In genomic region chr19:46850228-46851203, GRCh38 we compare ENCODE assay signal across 1 cellular context.
A peak's percentile ranks its signal among the peaks of the same experiment; 100 is the strongest.
TF ChIP-seq lines count a peak whose summit lies in the region.

Gene AP2S1, minus strand, starts transcription at chr19:46850846. Its CDS starts 80 bp downstream, at chr19:46850766.

TF ChIP-seq in HCT116, 20 proteins besides CTCF, POLR2A, EP300 and RAD21 (continued from another document):
- TF ChIP-seq ATF3 (IDR thresholded peaks at IDR 0.05) (no peak), EZH2 (IDR thresholded peaks at IDR 0.05) (no peak), ELF1 (IDR thresholded peaks at IDR 0.05; ENCODE audit: borderline replicate concordance, low read depth) (no peak; the same call in 1 of the 2 replicates), SP1 (IDR thresholded peaks at IDR 0.05; ENCODE audit: low read depth) (peak; percentile 82), POLR2AphosphoS5 (IDR thresholded peaks at IDR 0.05; ENCODE audit: low read depth, low read length) (peak; percentile 78), FOSL1 (IDR thresholded peaks at IDR 0.05; ENCODE audit: low read depth) (no peak), CEBPB (IDR thresholded peaks at IDR 0.05; ENCODE audit: low read depth) (no peak), EZH2phosphoT487 (IDR thresholded peaks at IDR 0.05; ENCODE audit: borderline replicate concordance) (no peak)
